Comparison of ENCODE assay signal across 20 cellular contexts in the genomic region with DNA sequence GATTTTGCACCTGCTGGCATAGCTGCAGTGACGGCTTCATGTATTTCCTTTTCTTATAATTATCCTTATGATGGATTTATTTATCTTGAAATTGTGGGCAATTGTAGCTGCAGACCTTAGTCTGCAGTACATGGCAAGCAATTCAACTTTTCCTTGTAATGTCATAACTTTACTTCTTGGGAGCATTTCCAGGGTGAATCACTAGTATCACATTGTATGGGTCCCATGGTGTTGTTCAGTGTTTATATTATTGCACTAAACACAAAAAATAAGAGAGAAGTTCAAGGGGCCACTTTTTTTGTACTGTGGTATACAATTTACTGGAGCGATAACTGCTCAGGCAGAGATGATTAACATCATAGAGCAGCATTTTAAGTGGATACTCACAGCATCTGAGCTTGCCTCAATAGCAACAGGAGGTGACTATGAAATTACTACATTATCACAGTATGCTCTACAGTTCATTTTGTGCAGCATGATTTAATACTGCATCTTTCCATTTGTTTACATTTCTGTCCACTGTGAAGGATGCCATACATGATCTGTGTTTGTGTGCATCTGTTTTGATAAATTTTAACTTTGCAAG.
"Had no signal": no experiment of that assay in that cellular context is flagged by ENCODE, and none has a peak within 500 bp of the region (broad histone marks: within the 10 kb centered on the region; RNA-seq: fewer than 3 reads in every experiment).

No MANE protein-coding gene starts in this region.

- H3K4me3 ChIP-seq: coronary artery, esophagus muscularis mucosa, left ventricle myocardium inferior, sigmoid colon, smooth muscle cell, upper lobe of left lung had no signal

- H3K27me3 ChIP-seq: esophagus muscularis mucosa, foreskin keratinocyte, sigmoid colon, upper lobe of left lung had no signal

- FAIRE-seq: TTC549 had no signal

- H3K9me3 ChIP-seq: esophagus muscularis mucosa, left ventricle myocardium inferior, sigmoid colon, upper lobe of left lung had no signal

- H3K36me3 ChIP-seq: esophagus muscularis mucosa, left ventricle myocardium inferior, sigmoid colon, upper lobe of left lung, WERI-Rb-1 had no signal

- H3K27ac ChIP-seq: coronary artery, esophagus muscularis mucosa, foreskin keratinocyte, left ventricle myocardium inferior, sigmoid colon, upper lobe of left lung, WERI-Rb-1 had no signal

- H3K4me2 ChIP-seq: smooth muscle cell had no signal

- DNase-seq: activated CD4-positive, alpha-beta T cell treated with anti-CD3 and anti-CD28 coated beads for 1 hour; activated CD4-positive, alpha-beta T cell treated with anti-CD3 and anti-CD28 coated beads, Interleukin-2, amount 50 U/mL, for 1 hour; activated CD8-positive, alpha-beta T cell treated with anti-CD3 and anti-CD28 coated beads, Interleukin-2, amount 10 ng/mL, durations not matched to agents 7 days and 5 days; activated gamma-delta T cell treated with Interleukin-2 at 50 U/mL for 16 hours; aorta; foreskin keratinocyte; hippocampal formation; left ventricle myocardium inferior; naive thymus-derived CD8-positive, alpha-beta T cell; retina; sigmoid colon; stimulated activated CD4-positive, alpha-beta T cell treated with anti-CD3 and anti-CD28 coated beads, Interleukin-15, amount 100 ng/mL, for 24 hours; stimulated activated naive CD4-positive, alpha-beta T cell; T-helper 1 cell; upper lobe of left lung; WERI-Rb-1 had no signal

- H3K4me1 ChIP-seq: upper lobe of left lung had no signal
